ENCODE assay signal across 22 cellular contexts in genomic region chr12:65853489-65854157, GRCh38. TPM values are rescaled to one million over a fixed set of nuclear protein-coding genes. Genes with fewer than 3 reads are reported as not detected.
DNase-seq lines count a peak whose midpoint lies in the region; ATAC-seq, FAIRE-seq and TF ChIP-seq lines count a peak whose summit lies in the region.
"Had no signal": no experiment of that assay in that cellular context is flagged by ENCODE, and none has a peak within 500 bp of the region (broad histone marks: within the 10 kb centered on the region; RNA-seq: fewer than 3 reads in every experiment).

No MANE protein-coding gene starts in this region.

- no peaks in the 10 kb centered on the region for H3K27me3 Mint-ChIP-seq in mesothelial cell of epicardium (ENCODE audit: low read depth)
- H3K27me3 Mint-ChIP-seq: central memory CD8-positive, alpha-beta T cell had no signal

- H4K8ac ChIP-seq in IMR-90 (ENCODE audit: low read depth in 2 of 2, low read length in 2 of 2): peak overlapping the region in 1 of 2 experiments; percentile 58; a peak in 2 of 4 replicates

- peaks cover 21% of the 10 kb centered on the region for H3K36me3 Mint-ChIP-seq in mesothelial cell of epicardium
- H3K36me3 Mint-ChIP-seq: memory B cell had no signal

- ATAC-seq in IMR-90 (ENCODE audit: low read depth) (peak; percentile 63), HG03280 (IDR thresholded peaks at IDR 0.05; ENCODE audit: unreplicated experiment) (no peak)
- ATAC-seq: GM12878, right cardiac atrium had no signal

- no peak overlapping the region for H2AFZ ChIP-seq in IMR-90 (replicated peaks; ENCODE audit: low read length, poor library complexity)

- intact Hi-C loops in IMR-90 (cut with micrococcal nuclease): no loop called here

- peak overlapping the region; percentile 84 for H3K27ac ChIP-seq in IMR-90 (ENCODE audit: insufficient read depth, low read length)
- H3K27ac ChIP-seq: esophagus squamous epithelium, SJSA1, tibial nerve had no signal

- H3K9me3 ChIP-seq in IMR-90 (ENCODE audit: control insufficient read depth, insufficient read depth, low read length): no peaks in the 10 kb centered on the region
- H3K9me3 ChIP-seq: Caco-2, esophagus squamous epithelium, SJSA1, tibial nerve had no signal

- no peak for TF ChIP-seq POLR2A in IMR-90 (IDR thresholded peaks at IDR 0.05; ENCODE audit: low read depth, low read length)

- H3K4me3 Mint-ChIP-seq in mesothelial cell of epicardium: no peak overlapping the region
- H3K4me3 Mint-ChIP-seq: central memory CD8-positive, alpha-beta T cell; memory B cell had no signal

- 100% methylated on average over 1 of the region's 13 CpGs; no CpG with 5 or more reads in 1 of the 2 experiments for WGBS in IMR-90 (ENCODE audit: extremely low coverage in 2 of 2, insufficient read length in 1 of 2), 2 experiments

- dilution Hi-C loops in IMR-90 (cut with HindIII; ENCODE audit: low sequenced_read_pairs, unreplicated experiment): no loop called here

- no peak overlapping the region for H3K56ac ChIP-seq in IMR-90 (ENCODE audit: extremely low read depth, insufficient read depth, low read length)

- H3K4me2 ChIP-seq in IMR-90 (ENCODE audit: low read depth, low read length): peak overlapping the region; percentile 16

- POLR2A ChIA-PET in IMR-90 (lab: Charles Lee; ENCODE audit: unreplicated experiment): no interaction called here

- no peak overlapping the region for H3K4me3 ChIP-seq in AG10803 (ENCODE audit: low read length)
- no peak overlapping the region for H3K4me3 ChIP-seq in IMR-90 (ENCODE audit: insufficient read depth, low read depth, low read length)
- H3K4me3 ChIP-seq in astrocyte of the spinal cord (ENCODE audit: low read depth, low read length): no peak overlapping the region
- H3K4me3 ChIP-seq: esophagus squamous epithelium, GM12878, SJSA1, tibial nerve had no signal

- peak overlapping the region; percentile 18; the same call in 1 of the 2 replicates for H2BK20ac ChIP-seq in IMR-90 (ENCODE audit: low read depth, low read length)

- peak overlapping the region; percentile 32 for H3K18ac ChIP-seq in IMR-90 (ENCODE audit: low read depth, low read length)

- H3K79me1 ChIP-seq in IMR-90 (ENCODE audit: low read depth in 1 of 2, low read length in 2 of 2): peaks cover 17 to 56% of the 10 kb centered on the region in 2 experiments

- peak overlapping the region; percentile 2 for H4K91ac ChIP-seq in IMR-90 (ENCODE audit: insufficient read depth, low read depth, low read length)

- H3K4me1 ChIP-seq in IMR-90 (ENCODE audit: control insufficient read depth, insufficient read depth, low read length): peaks cover 19% of the 10 kb centered on the region
- H3K4me1 ChIP-seq: Caco-2, esophagus squamous epithelium, SJSA1, tibial nerve had no signal

- H2AK5ac ChIP-seq in IMR-90 (ENCODE audit: low read depth, low read length): peak overlapping the region; percentile 38

- no peaks in the 10 kb centered on the region for H3K9me3 Mint-ChIP-seq in mesothelial cell of epicardium
- H3K9me3 Mint-ChIP-seq: activated T-helper 2 cell treated with anti-CD3 and anti-CD28 coated beads, Interferon-gamma antibody, Interleukin-2, Interleukin-4, amounts not matched to agents 10 μg/mL and 5 μg/mL and 100 μg/mL, durations not matched to agents 14 hours and 24 hours and 36 hours; central memory CD8-positive, alpha-beta T cell; memory B cell had no signal

- BruUV-seq in IMR-90 (replicated peaks; lab: Mats Ljungman, UMichigan): no TSS peak

- no peak overlapping the region for H2AK9ac ChIP-seq in IMR-90 (replicated peaks; ENCODE audit: low read depth, low read length, poor library complexity)

- in situ Hi-C loops in IMR-90 (cut with MboI; ENCODE audit: low sequenced_read_pairs) (no loop called here), astrocyte of the spinal cord (cut with HindIII; ENCODE audit: low sequenced_read_pairs) (no loop called here), ACHN (cut with HindIII; ENCODE audit: low pct_ligation_motif_present, low pct_unique_long_range_greater_than_20kb, low sequenced_read_pairs) (no loop called here)

- no peaks in the 10 kb centered on the region for H3K27me3 ChIP-seq in IMR-90 (ENCODE audit: control insufficient read depth, insufficient read depth, low read length)
- H3K27me3 ChIP-seq: esophagus squamous epithelium, SJSA1, tibial nerve had no signal

- DNase-seq in AG10803 (ENCODE audit: low read depth) (peak; percentile 50), IMR-90 (peak; percentile 79), astrocyte of the spinal cord (ENCODE audit: low read depth, low spot score) (peak; percentile 64), mesothelial cell of epicardium (ENCODE audit: low spot score in 2 of 2, unreplicated experiment in 2 of 2) (no peak), HUDEP-2 (lab: John Stamatoyannopoulos, UW; ENCODE audit: unreplicated experiment in 76 of 76) (no peak), ACHN (no peak), D721Med (ENCODE audit: insufficient read length, low spot score) (no peak)
- DNase-seq: Caco-2; effector CD4-positive, alpha-beta T cell; esophagus squamous epithelium; Karpas-422; NCI-H1105; NCI-H526; right cardiac atrium; stimulated activated naive CD4-positive, alpha-beta T cell treated with Interleukin-2 at 50 U/mL for 16 hours had no signal

- CTCF ChIA-PET in IMR-90 (lab: Yijun Ruan, JAX): no interaction called here

- peak overlapping the region; percentile 3; the same call in 1 of the 2 replicates for H3K9ac ChIP-seq in IMR-90 (ENCODE audit: low read depth, low read length)

- peaks cover 67% of the 10 kb centered on the region for H4K20me1 ChIP-seq in IMR-90 (ENCODE audit: insufficient read depth, low read length)

- H2BK15ac ChIP-seq in IMR-90 (ENCODE audit: low read depth, low read length): peak overlapping the region; percentile 16; the same call in 1 of the 3 replicates

- no peak for FAIRE-seq in D721Med (lab: Jason Lieb, UNC)
- FAIRE-seq: GM12878 had no signal

- no peak for TF ChIP-seq RAD21 in IMR-90 (IDR thresholded peaks at IDR 0.05; ENCODE audit: low read length)

- TF ChIP-seq CTCF in AG10803 (conservative IDR thresholded peaks at IDR 0.05; ENCODE audit: low read length): no peak
- no peak for TF ChIP-seq CTCF in IMR-90 (conservative IDR thresholded peaks at IDR 0.05; ENCODE audit: low read depth, low read length)
- TF ChIP-seq CTCF in astrocyte of the spinal cord (IDR thresholded peaks at IDR 0.05; ENCODE audit: low read depth, low read length): no peak
- no peak for TF ChIP-seq CTCF in mesothelial cell of epicardium (IDR thresholded peaks at IDR 0.05; ENCODE audit: unreplicated experiment)
- no peak for TF ChIP-seq CTCF in D721Med (IDR thresholded peaks at IDR 0.05; ENCODE audit: insufficient read depth, missing control alignments)

- H2BK5ac ChIP-seq in IMR-90 (ENCODE audit: low read depth, low read length, poor library complexity, severe bottlenecking): peak overlapping the region; percentile 70

- peaks cover 24% of the 10 kb centered on the region for H3K9me1 ChIP-seq in IMR-90 (ENCODE audit: insufficient read depth, low read length)

- peak overlapping the region; percentile 9 for H2BK120ac ChIP-seq in IMR-90 (ENCODE audit: low read depth, low read length)

- H3K4ac ChIP-seq in IMR-90 (ENCODE audit: low read depth, low read length): peak overlapping the region; percentile 26

- no peak overlapping the region; the same call in 1 of the 2 replicates for H3K14ac ChIP-seq in IMR-90 (replicated peaks; ENCODE audit: low read depth, low read length)

- peak overlapping the region; percentile 21; the same call in 1 of the 2 replicates for H3K23ac ChIP-seq in IMR-90 (ENCODE audit: low read depth, low read length)

- no peak overlapping the region for H4K5ac ChIP-seq in IMR-90 (ENCODE audit: low read depth, low read length)

- H3K36me3 ChIP-seq in IMR-90 (ENCODE audit: control insufficient read depth, insufficient read depth, low read length): peaks cover 13% of the 10 kb centered on the region
- H3K36me3 ChIP-seq: esophagus squamous epithelium, SJSA1, tibial nerve had no signal

- H3K27ac Mint-ChIP-seq in mesothelial cell of epicardium: peak overlapping the region; percentile 81
- H3K27ac Mint-ChIP-seq: activated T-helper 2 cell treated with anti-CD3 and anti-CD28 coated beads, Interferon-gamma antibody, Interleukin-2, Interleukin-4, amounts not matched to agents 10 μg/mL and 5 μg/mL and 100 μg/mL, durations not matched to agents 14 hours and 24 hours and 36 hours; memory B cell had no signal

- H3K4me1 Mint-ChIP-seq in mesothelial cell of epicardium: peaks cover 53% of the 10 kb centered on the region
- H3K4me1 Mint-ChIP-seq: central memory CD8-positive, alpha-beta T cell; memory B cell had no signal

TF ChIP-seq in IMR-90, 13 proteins besides CTCF, POLR2A, EP300 and RAD21:
- TF ChIP-seq CEBPB (IDR thresholded peaks at IDR 0.05; ENCODE audit: low read depth, low read length) (no peak), FOS (IDR thresholded peaks at IDR 0.05; ENCODE audit: low read depth, low read length) (peak; percentile 53; the same call in 1 of the 2 replicates)

RNA-seq across cellular contexts. Expression of gene HMGA2, which starts 29.3 kb away (rescaled TPM):
- total RNA-seq in IMR-90 (2012; rRNA removed): 72.4 and 130 TPM in 2 replicates
- 108 and 119 TPM in 2 replicates for polyA plus RNA-seq in IMR-90 (2012; rRNA removed)
- 84.5 and 106 TPM in 2 replicates for polyA plus RNA-seq in IMR-90 (2012; cell fraction: cytosol; rRNA removed)
- polyA plus RNA-seq in IMR-90 (2012; cell fraction: nucleus; rRNA removed; ENCODE audit: low replicate concordance): 141 and 145 TPM in 2 replicates
- total RNA-seq in mesothelial cell of epicardium: 205 to 231 TPM (median 220 TPM) in 3 replicates
- total RNA-seq: activated T-helper 2 cell treated with anti-CD3 and anti-CD28 coated beads, Interferon-gamma antibody, Interleukin-2, Interleukin-4, amounts not matched to agents 10 μg/mL and 5 μg/mL and 100 μg/mL, durations not matched to agents 14 hours and 24 hours and 36 hours; right cardiac atrium had no signal

Comparison
In these comparisons a context has a peak if more than half of its experiments do, and no peak if none do; other contexts are left out.
1. DNase-seq: peak in AG10803 (single experiment), IMR-90 (single experiment) and astrocyte of the spinal cord (single experiment); none in mesothelial cell of epicardium (0 of 2), HUDEP-2 (0 of 76), ACHN (single experiment) and D721Med (single experiment).